ENCODE assay signal across 23 cellular contexts in genomic region chr2:16569401-16569800, GRCh38.
DNase-seq lines count a peak whose midpoint lies in the region; ATAC-seq and TF ChIP-seq lines count a peak whose summit lies in the region.
"Had no signal": no experiment of that assay in that cellular context is flagged by ENCODE, and none has a peak within 500 bp of the region (broad histone marks: within the 10 kb centered on the region; RNA-seq: fewer than 3 reads in every experiment).

No MANE protein-coding gene starts in this region.

- H3K9me3 ChIP-seq in cardiac muscle cell (ENCODE audit: low read depth) (peaks cover 3% of the 10 kb centered on the region), right atrium auricular region (no peaks in the 10 kb centered on the region), neural progenitor cell (ENCODE audit: low read depth) (no peaks in the 10 kb centered on the region)
- H3K9me3 ChIP-seq: SJSA1 had no signal

- peak overlapping the region; percentile 16 for H2AFZ ChIP-seq in neural progenitor cell (replicated peaks)

- H3K36me3 ChIP-seq in cardiac muscle cell (no peaks in the 10 kb centered on the region), right atrium auricular region (no peaks in the 10 kb centered on the region), neural progenitor cell (no peaks in the 10 kb centered on the region)
- H3K36me3 ChIP-seq: SJSA1 had no signal

- peaks cover 11% of the 10 kb centered on the region for H3K9me3 Mint-ChIP-seq in neural progenitor cell

- H3K9ac ChIP-seq in neural progenitor cell = no peak overlapping the region

- no peaks in the 10 kb centered on the region for H3K79me2 ChIP-seq in neural progenitor cell (ENCODE audit: low read depth)

- no peak overlapping the region for H3K4me3 Mint-ChIP-seq in neural progenitor cell
- H3K4me3 Mint-ChIP-seq: B cell; CD4-positive, CD25-positive, alpha-beta regulatory T cell had no signal

- H3K27me3 ChIP-seq in cardiac muscle cell (no peaks in the 10 kb centered on the region), right atrium auricular region (no peaks in the 10 kb centered on the region), neural progenitor cell (no peaks in the 10 kb centered on the region)
- H3K27me3 ChIP-seq: SJSA1 had no signal

- H3K27me3 Mint-ChIP-seq in neural progenitor cell (ENCODE audit: insufficient read depth, low read depth) = peaks cover 4% of the 10 kb centered on the region
- H3K27me3 Mint-ChIP-seq: B cell; CD4-positive, CD25-positive, alpha-beta regulatory T cell had no signal

- TF ChIP-seq CTCF in cardiac muscle cell (IDR thresholded peaks at IDR 0.05; ENCODE audit: low read depth, low read length) (no peak), right atrium auricular region (IDR thresholded peaks at IDR 0.05) (no peak), neural progenitor cell (IDR thresholded peaks at IDR 0.05) (no peak)

- intact Hi-C loops in left ventricle myocardium superior (cut with micrococcal nuclease) = no loop called here

- peaks cover 6% of the 10 kb centered on the region for H3K36me3 Mint-ChIP-seq in neural progenitor cell
- H3K36me3 Mint-ChIP-seq: CD4-positive, CD25-positive, alpha-beta regulatory T cell had no signal

- DNase-seq in cardiac muscle cell (ENCODE audit: low read depth in 1 of 2, low spot score in 1 of 2) (peak in 1 of 2 donors; percentile 38), right atrium auricular region (ENCODE audit: low spot score) (no peak), left ventricle myocardium superior (no peak), neural progenitor cell (ENCODE audit: low spot score) (no peak), pons (ENCODE audit: low spot score) (no peak)
- DNase-seq: CD4-positive, CD25-positive, alpha-beta regulatory T cell; COR-L47; DMS79; KG1; NCI-H1092; NCI-H1436; NCI-H187 treated with DMSO at 0.1 percent for 48 hours; NCI-H2107; NCI-H226; NCI-H510A treated with DMSO at 0.1 percent for 48 hours; NCI-H82 had no signal

- no peak overlapping the region for H3K4me2 ChIP-seq in neural progenitor cell

- no peak overlapping the region for H3K27ac Mint-ChIP-seq in neural progenitor cell
- H3K27ac Mint-ChIP-seq: B cell; CD4-positive, CD25-positive, alpha-beta regulatory T cell had no signal

- peaks cover 12% of the 10 kb centered on the region for H3K4me1 Mint-ChIP-seq in neural progenitor cell
- H3K4me1 Mint-ChIP-seq: B cell; CD4-positive, CD25-positive, alpha-beta regulatory T cell had no signal

- H3K27ac ChIP-seq in cardiac muscle cell (peak overlapping the region; percentile 79), right atrium auricular region (peak overlapping the region in 1 of 2 donors; percentile 8), neural progenitor cell (no peak overlapping the region)
- H3K27ac ChIP-seq: SJSA1 had no signal

- no peaks in the 10 kb centered on the region for H4K20me1 ChIP-seq in neural progenitor cell (ENCODE audit: low read depth)

- H3K4me1 ChIP-seq in cardiac muscle cell (ENCODE audit: low read depth) (peaks cover 72% of the 10 kb centered on the region), right atrium auricular region (peaks cover 0 to 6% of the 10 kb centered on the region in 2 donors), neural progenitor cell (peaks cover 7% of the 10 kb centered on the region)
- H3K4me1 ChIP-seq: SJSA1 had no signal

- H3K4me3 ChIP-seq in cardiac muscle cell (no peak overlapping the region), right atrium auricular region (no peak overlapping the region), neural progenitor cell (no peak overlapping the region)
- H3K4me3 ChIP-seq: SJSA1 had no signal

- ATAC-seq in left ventricle myocardium superior (peak; percentile 86), HG02870 (IDR thresholded peaks at IDR 0.05; ENCODE audit: unreplicated experiment) (no peak), GM21423 (IDR thresholded peaks at IDR 0.05; ENCODE audit: unreplicated experiment) (no peak), GM18870 (IDR thresholded peaks at IDR 0.05; ENCODE audit: unreplicated experiment) (no peak)
- ATAC-seq: HCT116, Panc1 had no signal

- no peaks in the 10 kb centered on the region for H3F3A ChIP-seq in neural progenitor cell (ENCODE audit: low read depth)
